ENCODE assay signal across 1 cellular context in genomic region chr9:81563739-81564138, GRCh38.
TF ChIP-seq lines count a peak whose summit lies in the region.

No MANE protein-coding gene starts in this region.

TF ChIP-seq in SK-N-SH, 30 proteins besides CTCF, POLR2A, EP300 and RAD21 (continued from another document):
- TF ChIP-seq REST (IDR thresholded peaks at IDR 0.05; ENCODE audit: low read depth, low read length): no peak
- TF ChIP-seq EZH2phosphoT487 (IDR thresholded peaks at IDR 0.05; ENCODE audit: borderline replicate concordance, low read depth): no peak
- 0 out of 2 replicates have a peak, but pooled peaks have one; percentile 3 for TF ChIP-seq FOSL2 (IDR thresholded peaks at IDR 0.05; ENCODE audit: borderline replicate concordance, low read depth)
- TF ChIP-seq MEF2A (IDR thresholded peaks at IDR 0.05; ENCODE audit: borderline replicate concordance, low read depth): no peak
- TF ChIP-seq JUND (IDR thresholded peaks at IDR 0.05): peak; percentile 43
- no peak for TF ChIP-seq ZBTB33 (IDR thresholded peaks at IDR 0.05; ENCODE audit: borderline replicate concordance, low read depth)
- 0 out of 2 replicates have a peak, but pooled peaks have one; percentile 38 for TF ChIP-seq TEAD4 (IDR thresholded peaks at IDR 0.05; ENCODE audit: borderline replicate concordance, insufficient read depth)
- no peak for TF ChIP-seq YY1 (IDR thresholded peaks at IDR 0.05; ENCODE audit: low read depth)
- TF ChIP-seq MAX (IDR thresholded peaks at IDR 0.05; ENCODE audit: low read depth): peak; percentile 39; the same call in 1 of the 2 replicates
